Comparison of ENCODE assay signal across 1 cellular context in genomic region chr10:102781089-102781920, GRCh38.
TF ChIP-seq lines count a peak whose summit lies in the region.

No MANE protein-coding gene starts in this region.

TF ChIP-seq in endothelial cell of umbilical vein, 7 proteins besides CTCF, POLR2A, EP300 and RAD21:
- TF ChIP-seq POLR2AphosphoS5 (IDR thresholded peaks at IDR 0.05; ENCODE audit: insufficient read depth, low read depth, low read length), result no peak
- TF ChIP-seq EZH2 (IDR thresholded peaks at IDR 0.05; ENCODE audit: borderline replicate concordance, low read depth, low read length, severe bottlenecking), result no peak
- no peak for TF ChIP-seq MYC (IDR thresholded peaks at IDR 0.05; ENCODE audit: low read depth, low read length)
- TF ChIP-seq FOS (IDR thresholded peaks at IDR 0.05; ENCODE audit: borderline replicate concordance, insufficient read depth, low read length), result no peak
- TF ChIP-seq GATA2 (IDR thresholded peaks at IDR 0.05; ENCODE audit: insufficient read depth, insufficient read length, low read depth, low read length), result no peak
- no peak for TF ChIP-seq MAX (IDR thresholded peaks at IDR 0.05; ENCODE audit: insufficient read depth, insufficient read length)
- no peak for TF ChIP-seq JUN (IDR thresholded peaks at IDR 0.05; ENCODE audit: borderline replicate concordance, insufficient read depth, insufficient read length, low read depth)
